ENCODE assay signal across 1 cellular context in genomic region chr13:113605461-113605860, GRCh38.
TF ChIP-seq lines count a peak whose summit lies in the region.

No MANE protein-coding gene starts in this region.

TF ChIP-seq in GM23338, 12 proteins besides CTCF, POLR2A, EP300 and RAD21 (continued from another document):
- no peak for TF ChIP-seq ZNF462 (CRISPR knock-in tag; IDR thresholded peaks at IDR 0.05)
